In genomic region chr19:11881151-11881800, GRCh38 we compare ENCODE assay signal across 8 cellular contexts. TPM values are rescaled to one million over a fixed set of nuclear protein-coding genes. Genes with fewer than 3 reads are reported as not detected.
DNase-seq lines count a peak whose midpoint lies in the region; ATAC-seq and TF ChIP-seq lines count a peak whose summit lies in the region.

No MANE protein-coding gene starts in this region.

- H3K4me3 Mint-ChIP-seq in activated T-cell treated with anti-CD3 and anti-CD28 coated beads, Interleukin-2, amount 50 U/mL, for 24 hours, result no peak overlapping the region
- peak overlapping the region; percentile 20 for H3K4me3 Mint-ChIP-seq in neural crest cell

- no peaks in the 10 kb centered on the region for H3K9me3 ChIP-seq in thyroid gland

- no peak overlapping the region for H3K27ac Mint-ChIP-seq in activated T-cell treated with anti-CD3 and anti-CD28 coated beads, Interleukin-2, amount 50 U/mL, for 24 hours
- H3K27ac Mint-ChIP-seq in neural crest cell (ENCODE audit: unreplicated experiment), result no peak overlapping the region

- 11 to 18% methylated on average over 10 of the region's 10 CpGs for WGBS in thyroid gland, 2 donors

- DNase-seq in CD1c-positive myeloid dendritic cell (ENCODE audit: extremely low spot score) (peak; percentile 76), HT1080 (ENCODE audit: low read depth) (peak; percentile 27), OCI-M1 (lab: John Stamatoyannopoulos, UW) (peak; percentile 92), fibroblast of gingiva (ENCODE audit: low read depth) (peak; percentile 10), neural crest cell (ENCODE audit: low read depth, low spot score) (peak; percentile 74), thyroid gland (peak; percentile 64 to 66)
- DNase-seq in activated T-cell treated with anti-CD3 and anti-CD28 coated beads, Interleukin-2, amount 50 U/mL, for 24 hours, result peak; percentile 62

- no peak for TF ChIP-seq POLR2A in thyroid gland (IDR thresholded peaks at IDR 0.05)

- no peaks in the 10 kb centered on the region for H3K27me3 Mint-ChIP-seq in activated T-cell treated with anti-CD3 and anti-CD28 coated beads, Interleukin-2, amount 50 U/mL, for 24 hours
- peaks cover 4% of the 10 kb centered on the region for H3K27me3 Mint-ChIP-seq in neural crest cell (ENCODE audit: low read depth)

- peak; percentile 84 for TF ChIP-seq CTCF in neural crest cell (conservative IDR thresholded peaks at IDR 0.05)
- TF ChIP-seq CTCF in thyroid gland (IDR thresholded peaks at IDR 0.05), result peak; percentile 49 to 80 (median 68)

- H3K27ac ChIP-seq in thyroid gland, result no peak overlapping the region

- no peaks in the 10 kb centered on the region for H3K4me1 ChIP-seq in thyroid gland

- intact Hi-C loops in thyroid gland (cut with DNase I), result loop anchor here (5.0 to 10.0 kb wide), 2 partner anchors 106 to 264 kb away; partner anchors contain the start of gene ZNF20

- no peak for ATAC-seq in GM21717 (IDR thresholded peaks at IDR 0.05; ENCODE audit: unreplicated experiment)

- H3K4me3 ChIP-seq in thyroid gland (replicated peaks in 1 of 3), result no peak overlapping the region

- H3K4me1 Mint-ChIP-seq in activated T-cell treated with anti-CD3 and anti-CD28 coated beads, Interleukin-2, amount 50 U/mL, for 24 hours (ENCODE audit: low read depth), result peaks cover 4% of the 10 kb centered on the region
- H3K4me1 Mint-ChIP-seq in neural crest cell, result peaks cover 5% of the 10 kb centered on the region

- H3K36me3 ChIP-seq in thyroid gland, result no peaks in the 10 kb centered on the region

- H3K36me3 Mint-ChIP-seq in activated T-cell treated with anti-CD3 and anti-CD28 coated beads, Interleukin-2, amount 50 U/mL, for 24 hours (ENCODE audit: low read depth), result no peaks in the 10 kb centered on the region
- peaks cover under 1% of the 10 kb centered on the region for H3K36me3 Mint-ChIP-seq in neural crest cell (ENCODE audit: low read depth)

- H3K27me3 ChIP-seq in thyroid gland, result no peaks in the 10 kb centered on the region

- peaks cover 1% of the 10 kb centered on the region for H3K9me3 Mint-ChIP-seq in activated T-cell treated with anti-CD3 and anti-CD28 coated beads, Interleukin-2, amount 50 U/mL, for 24 hours
- peaks cover 3% of the 10 kb centered on the region for H3K9me3 Mint-ChIP-seq in neural crest cell

RNA-seq across cellular contexts. Expression of gene ZNF69, which starts 6.3 kb away (rescaled TPM):
- total RNA-seq in HT1080 (2014; rRNA removed; shearing (Covaris generic)), result not detected in 2 replicates
- not detected in 2 replicates for polyA plus RNA-seq in HT1080 (2015; cell fraction: cytosol; rRNA removed)
- not detected in 2 replicates for polyA plus RNA-seq in HT1080 (2015; cell fraction: nucleus; rRNA removed)
- total RNA-seq in neural crest cell (32.1 and 33.9 TPM in 2 replicates), thyroid gland (10 to 100 TPM; 14.1 to 20.0 (median 16.7) TPM)

RNA-seq across cellular contexts. Expression of gene ZNF439, which starts 32.8 kb away (rescaled TPM):
- total RNA-seq in HT1080 (2014; rRNA removed; shearing (Covaris generic)), result not detected in 2 replicates
- not detected in 2 replicates for polyA plus RNA-seq in HT1080 (2015; cell fraction: cytosol; rRNA removed)
- polyA plus RNA-seq in HT1080 (2015; cell fraction: nucleus; rRNA removed), result not detected in 2 replicates
- 6.0 and 6.6 TPM in 2 replicates for total RNA-seq in neural crest cell
- 10 to 100 TPM; 13.8 to 22.9 (median 18.6) TPM for total RNA-seq in thyroid gland

RNA-seq across cellular contexts. Expression of gene ZNF700, which starts 43.6 kb away (rescaled TPM):
- 6.8 and 7.0 TPM in 2 replicates for total RNA-seq in HT1080 (2014; rRNA removed; shearing (Covaris generic))
- polyA plus RNA-seq in HT1080 (2015; cell fraction: cytosol; rRNA removed), result 4.8 and 5.5 TPM in 2 replicates
- 17.1 and 17.4 TPM in 2 replicates for polyA plus RNA-seq in HT1080 (2015; cell fraction: nucleus; rRNA removed)
- 12.5 and 12.8 TPM in 2 replicates for total RNA-seq in neural crest cell
- 10 to 100 TPM; 10.9 to 23.1 (median 16.0) TPM for total RNA-seq in thyroid gland

Comparison
In these comparisons a context has a peak if more than half of its experiments do, and no peak if none do; other contexts are left out.
1. DNase-seq: peak in every context shown above with its lines; median percentile 92 in OCI-M1; 76 in CD1c-positive myeloid dendritic cell; 74 in neural crest cell; 65 in thyroid gland; 62 in activated T-cell treated with anti-CD3 and anti-CD28 coated beads, Interleukin-2, amount 50 U/mL, for 24 hours; 27 in HT1080; 10 in fibroblast of gingiva.
2. RNA of gene ZNF69, which starts 6.3 kb away (total RNA-seq): 32.1 to 33.9 TPM in neural crest cell and 14.1 to 20.0 TPM in thyroid gland; not detected in HT1080; every median in the first group is over 10 times any median in the second.